16 cellular contexts compared by ENCODE assay signal in genomic region chr2:170498559-170498958, GRCh38.
"Had no signal": no experiment of that assay in that cellular context is flagged by ENCODE, and none has a peak within 500 bp of the region (broad histone marks: within the 10 kb centered on the region; RNA-seq: fewer than 3 reads in every experiment).

No MANE protein-coding gene starts in this region.

- H3K4me3 ChIP-seq: dorsolateral prefrontal cortex, lung, right atrium auricular region, skin epidermis, stomach, thoracic aorta had no signal

- H3K27me3 ChIP-seq: right atrium auricular region had no signal

- FAIRE-seq: astrocyte, endometrium had no signal

- H3K27ac ChIP-seq: right atrium auricular region, skin epidermis, stomach, thoracic aorta had no signal

- H3K9me3 ChIP-seq: right atrium auricular region, stomach, thoracic aorta had no signal

- H3K36me3 ChIP-seq: right atrium auricular region, stomach, thoracic aorta had no signal

- H3K4me1 ChIP-seq: right atrium auricular region, stomach had no signal

- DNase-seq: activated CD8-positive, alpha-beta memory T cell treated with anti-CD3 and anti-CD28 coated beads, Interleukin-2, amount 50 U/mL, for 48 hours; activated CD8-positive, alpha-beta T cell treated with anti-CD3 and anti-CD28 coated beads, Interleukin-2, amount 10 ng/mL, durations not matched to agents 7 days and 5 days; activated naive CD4-positive, alpha-beta T cell; activated naive CD8-positive, alpha-beta T cell treated with anti-CD3 and anti-CD28 coated beads, Interleukin-2, amount 50 U/mL, for 24 hours; dorsolateral prefrontal cortex; glutamatergic neuron; immature natural killer cell; left cardiac atrium; naive thymus-derived CD4-positive, alpha-beta T cell; stomach had no signal
